In genomic region chr19:3285647-3286176, GRCh38 we compare ENCODE assay signal across 8 cellular contexts.
DNase-seq lines count a peak whose midpoint lies in the region; ATAC-seq, FAIRE-seq and TF ChIP-seq lines count a peak whose summit lies in the region.

No MANE protein-coding gene starts in this region.

- H3K4me2 ChIP-seq in keratinocyte (ENCODE audit: control insufficient read depth, extremely low read depth, insufficient read depth, low read depth, low read length): peak overlapping the region; percentile 27

- no peak overlapping the region for H2AFZ ChIP-seq in keratinocyte (ENCODE audit: control insufficient read depth, low read length)

- H3K9me1 ChIP-seq in keratinocyte (ENCODE audit: control insufficient read depth, extremely low read depth, insufficient read depth, low read length): no peaks in the 10 kb centered on the region

- 1 to 4% (median 2%) methylated on average over 17 to 40 of the region's 40 CpGs for WGBS in stomach, 5 donors

- H3K9me3 ChIP-seq in keratinocyte (ENCODE audit: control insufficient read depth, low read depth, low read length) (no peaks in the 10 kb centered on the region), stomach (no peaks in the 10 kb centered on the region)

- no peak for TF ChIP-seq POLR2A in stomach (IDR thresholded peaks at IDR 0.05)

- dilution Hi-C loops in keratinocyte (cut with MboI; ENCODE audit: extremely low pct_ligation_motif_present, low sequenced_read_pairs): no loop called here

- H3K27me3 ChIP-seq in keratinocyte (ENCODE audit: control insufficient read depth, extremely low read depth, insufficient read depth, low read length): peaks cover 14% of the 10 kb centered on the region
- H3K27me3 ChIP-seq in stomach: peaks cover 10 to 87% (median 27%) of the 10 kb centered on the region in 3 donors

- no peaks in the 10 kb centered on the region for H4K20me1 ChIP-seq in keratinocyte (ENCODE audit: control insufficient read depth, extremely low read depth, insufficient read depth, low read length)

- no peaks in the 10 kb centered on the region for H3K36me3 ChIP-seq in keratinocyte (ENCODE audit: control insufficient read depth in 2 of 2, extremely low read depth in 1 of 2, insufficient read depth in 2 of 2, low read length in 2 of 2)
- H3K36me3 ChIP-seq in stomach: no peaks in the 10 kb centered on the region

- H3K9ac ChIP-seq in keratinocyte (ENCODE audit: control insufficient read depth, extremely low read depth, insufficient read depth, low read length): no peak overlapping the region

- peak; percentile 77 for DNase-seq in activated CD8-positive, alpha-beta memory T cell treated with anti-CD3 and anti-CD28 coated beads for 24 hours
- no peak for DNase-seq in activated CD8-positive, alpha-beta memory T cell treated with anti-CD3 and anti-CD28 coated beads, Interleukin-2, amount 50 U/mL, for 4 hours
- peak; percentile 54 for DNase-seq in activated gamma-delta T cell treated with Interleukin-2 at 50 U/mL for 16 hours
- no peak for DNase-seq in keratinocyte (ENCODE audit: low read depth, low spot score)
- no peak for DNase-seq in stomach
- DNase-seq in HuH-7.5 (ENCODE audit: low spot score): no peak
- DNase-seq in SKM-1 (lab: John Stamatoyannopoulos, UW; ENCODE audit: unreplicated experiment): no peak

- intact Hi-C loops in stomach (cut with DNase I; ENCODE audit: low total_unique reads): no loop called here

- H3K4me1 ChIP-seq in keratinocyte (ENCODE audit: control insufficient read depth, extremely low read depth, insufficient read depth, low read length) (peaks cover 5% of the 10 kb centered on the region), stomach (peaks cover 16 to 28% (median 24%) of the 10 kb centered on the region in 4 donors)

- TF ChIP-seq CTCF in keratinocyte (optimal IDR thresholded peaks at IDR 0.05 in 1 of 3, IDR thresholded peaks at IDR 0.05 in 1 of 3, conservative IDR thresholded peaks at IDR 0.05 in 1 of 3; ENCODE audit: extremely low read depth in 1 of 3, insufficient read depth in 2 of 3, low read length in 3 of 3) (no peak), stomach (IDR thresholded peaks at IDR 0.05) (no peak)

- H3K27ac ChIP-seq in keratinocyte (ENCODE audit: control insufficient read depth, insufficient read depth, low read length): no peak overlapping the region
- H3K27ac ChIP-seq in stomach: no peak overlapping the region

- H3K79me2 ChIP-seq in keratinocyte (ENCODE audit: control insufficient read depth, insufficient read depth, low read length): no peaks in the 10 kb centered on the region

- peak overlapping the region in 1 of 3 experiments; percentile 18 for H3K4me3 ChIP-seq in keratinocyte (ENCODE audit: control insufficient read depth in 2 of 3, extremely low read depth in 1 of 3, insufficient read depth in 2 of 3, low read depth in 1 of 3, low read length in 3 of 3)
- H3K4me3 ChIP-seq in stomach: peak overlapping the region; percentile 31 to 51 (median 33)

- FAIRE-seq in keratinocyte (lab: Jason Lieb, UNC): no peak

- no peak for TF ChIP-seq EP300 in stomach (IDR thresholded peaks at IDR 0.05)

- no peak for ATAC-seq in HG02870 (IDR thresholded peaks at IDR 0.05; ENCODE audit: unreplicated experiment)

Comparison
In these comparisons a context has a peak if more than half of its experiments do, and no peak if none do; other contexts are left out.
1. DNase-seq: peak in activated CD8-positive, alpha-beta memory T cell treated with anti-CD3 and anti-CD28 coated beads for 24 hours (single experiment) and activated gamma-delta T cell treated with Interleukin-2 at 50 U/mL for 16 hours (single experiment); none in activated CD8-positive, alpha-beta memory T cell treated with anti-CD3 and anti-CD28 coated beads, Interleukin-2, amount 50 U/mL, for 4 hours (single experiment), keratinocyte (single experiment), stomach (single experiment), HuH-7.5 (single experiment) and SKM-1 (single experiment).